In genomic region chr2:67340118-67341011, GRCh38 we compare ENCODE assay signal across 23 cellular contexts.
"Had no signal": no experiment of that assay in that cellular context is flagged by ENCODE, and none has a peak within 500 bp of the region (broad histone marks: within the 10 kb centered on the region; RNA-seq: fewer than 3 reads in every experiment).

No MANE protein-coding gene starts in this region.

- H3K4me1 ChIP-seq: colonic mucosa, foreskin keratinocyte, lower lobe of right lung, psoas muscle, right lobe of liver, testis had no signal

- H3K27ac ChIP-seq: colonic mucosa, epithelial cell of prostate, foreskin keratinocyte, lower lobe of right lung, ovary, psoas muscle, right lobe of liver, testis had no signal

- H3K9me3 ChIP-seq: colonic mucosa, lower lobe of right lung, ovary, psoas muscle, right lobe of liver, testis had no signal

- H3K9me3 Mint-ChIP-seq: activated naive CD4-positive, alpha-beta T cell treated with anti-CD3 and anti-CD28 coated beads for 36 hours; activated T-cell treated with anti-CD3 and anti-CD28 coated beads, Interleukin-2, amount 50 U/mL, for 4 hours; central memory CD8-positive, alpha-beta T cell; immature natural killer cell had no signal

- ATAC-seq: activated CD8-positive, alpha-beta T cell treated with anti-CD3 and anti-CD28 coated beads, Interleukin-2, amount 10 ng/mL, durations not matched to agents 7 days and 5 days; activated T-cell treated with anti-CD3 and anti-CD28 coated beads, Interleukin-2, amount 50 U/mL, for 4 hours; foreskin keratinocyte; lower lobe of right lung; naive thymus-derived CD8-positive, alpha-beta T cell; psoas muscle; right lobe of liver; stimulated activated memory B cell treated with anti-CD40 and anti-IgM and Interleukin-4, amounts not matched to agents 10 μg/mL and 1 μg/mL and 100 μg/mL, for 72 hours had no signal

- DNase-seq: activated CD4-positive, alpha-beta T cell treated with anti-CD3 and anti-CD28 coated beads, Interleukin-2, amount 10 ng/mL, durations not matched to agents 7 days and 5 days; activated CD8-positive, alpha-beta T cell treated with anti-CD3 and anti-CD28 coated beads, Interleukin-2, amount 10 ng/mL, durations not matched to agents 7 days and 5 days; activated naive CD4-positive, alpha-beta T cell treated with anti-CD3 and anti-CD28 coated beads for 36 hours; activated T-cell treated with anti-CD3 and anti-CD28 coated beads, Interleukin-2, amount 50 U/mL, for 4 hours; colonic mucosa; endodermal cell; foreskin keratinocyte; glutamatergic neuron; immature natural killer cell; lower lobe of right lung; naive thymus-derived CD8-positive, alpha-beta T cell; ovary; psoas muscle; right lobe of liver; stimulated activated CD4-positive, alpha-beta T cell treated with anti-CD3 and anti-CD28 coated beads, Interleukin-4, amount 100 ng/mL, for 4 hours; T1000; testis had no signal

- H3K4me1 Mint-ChIP-seq: activated CD4-positive, alpha-beta T cell treated with anti-CD3 and anti-CD28 coated beads, Interleukin-2, amount 10 ng/mL, durations not matched to agents 7 days and 5 days; brain; central memory CD8-positive, alpha-beta T cell; immature natural killer cell; naive thymus-derived CD8-positive, alpha-beta T cell; stimulated activated memory B cell treated with anti-CD40 and anti-IgM and Interleukin-4, amounts not matched to agents 10 μg/mL and 1 μg/mL and 100 μg/mL, for 72 hours had no signal

- H3K4me3 Mint-ChIP-seq: activated CD4-positive, alpha-beta T cell treated with anti-CD3 and anti-CD28 coated beads, Interleukin-2, amount 10 ng/mL, durations not matched to agents 7 days and 5 days; activated CD8-positive, alpha-beta T cell treated with anti-CD3 and anti-CD28 coated beads, Interleukin-2, amount 10 ng/mL, durations not matched to agents 7 days and 5 days; activated naive CD4-positive, alpha-beta T cell treated with anti-CD3 and anti-CD28 coated beads for 36 hours; activated T-cell treated with anti-CD3 and anti-CD28 coated beads, Interleukin-2, amount 50 U/mL, for 4 hours; central memory CD8-positive, alpha-beta T cell; endodermal cell; immature natural killer cell; naive thymus-derived CD8-positive, alpha-beta T cell; stimulated activated memory B cell treated with anti-CD40 and anti-IgM and Interleukin-4, amounts not matched to agents 10 μg/mL and 1 μg/mL and 100 μg/mL, for 72 hours; type B pancreatic cell had no signal

- H3K36me3 Mint-ChIP-seq: brain; immature natural killer cell; naive thymus-derived CD8-positive, alpha-beta T cell; stimulated activated memory B cell treated with anti-CD40 and anti-IgM and Interleukin-4, amounts not matched to agents 10 μg/mL and 1 μg/mL and 100 μg/mL, for 72 hours; type B pancreatic cell had no signal

- H3K27me3 Mint-ChIP-seq: activated CD4-positive, alpha-beta T cell treated with anti-CD3 and anti-CD28 coated beads, Interleukin-2, amount 10 ng/mL, durations not matched to agents 7 days and 5 days; central memory CD8-positive, alpha-beta T cell had no signal

- H3K4me3 ChIP-seq: colonic mucosa, lower lobe of right lung, ovary, psoas muscle, right lobe of liver, smooth muscle cell, testis had no signal

- H3K27ac Mint-ChIP-seq: activated CD4-positive, alpha-beta T cell treated with anti-CD3 and anti-CD28 coated beads, Interleukin-2, amount 10 ng/mL, durations not matched to agents 7 days and 5 days; activated CD8-positive, alpha-beta T cell treated with anti-CD3 and anti-CD28 coated beads, Interleukin-2, amount 10 ng/mL, durations not matched to agents 7 days and 5 days; activated naive CD4-positive, alpha-beta T cell treated with anti-CD3 and anti-CD28 coated beads for 36 hours; brain; endodermal cell; immature natural killer cell; naive thymus-derived CD8-positive, alpha-beta T cell; stimulated activated memory B cell treated with anti-CD40 and anti-IgM and Interleukin-4, amounts not matched to agents 10 μg/mL and 1 μg/mL and 100 μg/mL, for 72 hours; type B pancreatic cell had no signal

- H3K4me2 ChIP-seq: smooth muscle cell had no signal

- H3K27me3 ChIP-seq: colonic mucosa, foreskin keratinocyte, ovary, right lobe of liver, testis had no signal
